In the genomic region with DNA sequence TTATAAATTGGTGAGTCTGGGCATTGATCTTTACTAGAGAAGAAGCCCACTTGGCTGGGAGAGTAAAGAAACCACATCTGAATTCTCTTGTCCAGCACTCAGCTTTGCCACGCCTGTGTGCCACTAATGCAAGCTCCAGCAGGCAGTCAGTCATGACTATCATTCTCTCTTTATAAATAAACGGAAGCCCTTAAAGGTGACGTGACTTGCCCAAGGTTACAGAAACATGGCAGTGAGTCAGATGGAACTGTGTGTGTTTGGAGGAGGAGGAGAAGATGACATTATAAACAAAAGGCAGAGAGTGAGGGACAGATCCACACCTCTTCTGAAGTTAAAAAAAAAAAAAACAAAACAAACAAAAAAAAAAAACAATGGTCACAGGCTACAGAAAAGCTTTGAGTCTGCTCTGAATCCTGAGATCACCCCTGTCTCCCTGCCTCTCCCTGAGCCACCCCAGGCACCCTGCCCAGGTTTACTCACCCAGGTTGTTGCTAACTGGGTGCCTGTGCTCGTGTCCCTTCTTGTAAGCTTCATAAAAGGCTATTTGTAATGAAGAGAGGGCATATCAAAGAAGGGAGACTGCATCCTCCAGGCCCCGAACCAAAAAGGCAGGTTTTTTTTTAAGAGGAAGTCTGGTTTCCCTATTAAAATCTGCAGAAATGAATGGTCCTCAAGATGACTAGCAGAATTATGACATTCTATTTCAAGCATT, we compare ENCODE assay signal across 9 cellular contexts.
DNase-seq lines count a peak whose midpoint lies in the region; ATAC-seq and TF ChIP-seq lines count a peak whose summit lies in the region.
"Had no signal": no experiment of that assay in that cellular context is flagged by ENCODE, and none has a peak within 500 bp of the region (broad histone marks: within the 10 kb centered on the region; RNA-seq: fewer than 3 reads in every experiment).

No MANE protein-coding gene starts in this region.

- H4K20me1 ChIP-seq in GM23248 (ENCODE audit: insufficient read depth) = no peaks in the 10 kb centered on the region

- no peak overlapping the region for H3K4me3 ChIP-seq in GM23248
- no peak overlapping the region for H3K4me3 ChIP-seq in SJSA1
- no peak overlapping the region for H3K4me3 ChIP-seq in skeletal muscle tissue (ENCODE audit: low read length in 3 of 3)
- H3K4me3 ChIP-seq in WERI-Rb-1 (ENCODE audit: low read depth, low read length) = no peak overlapping the region
- H3K4me3 ChIP-seq: HAP-1 had no signal

- H3K27me3 ChIP-seq in GM23248 (replicated peaks; ENCODE audit: insufficient read depth) (no peaks in the 10 kb centered on the region), SJSA1 (replicated peaks) (no peaks in the 10 kb centered on the region), skeletal muscle tissue (ENCODE audit: control insufficient read depth in 3 of 3, insufficient read depth in 3 of 3, low read length in 3 of 3) (no peaks in the 10 kb centered on the region), WERI-Rb-1 (ENCODE audit: insufficient read depth, low read depth, severe bottlenecking) (no peaks in the 10 kb centered on the region)

- no peak for ATAC-seq in HG02759 (IDR thresholded peaks at IDR 0.05; ENCODE audit: unreplicated experiment)

- peak overlapping the region; percentile 15 for H3K4me2 ChIP-seq in GM23248 (ENCODE audit: unreplicated experiment)

- no peaks in the 10 kb centered on the region for H3K9me2 ChIP-seq in GM23248 (ENCODE audit: insufficient read depth)

- H3F3A ChIP-seq in GM23248 (ENCODE audit: insufficient read depth) = peaks cover 46% of the 10 kb centered on the region

- H3K36me3 ChIP-seq in GM23248 (ENCODE audit: low read depth) = no peaks in the 10 kb centered on the region
- H3K36me3 ChIP-seq in SJSA1 = no peaks in the 10 kb centered on the region
- H3K36me3 ChIP-seq in skeletal muscle tissue (ENCODE audit: control insufficient read depth in 3 of 3, insufficient read depth in 3 of 3, low read length in 3 of 3) = no peaks in the 10 kb centered on the region
- H3K36me3 ChIP-seq in WERI-Rb-1 = no peaks in the 10 kb centered on the region
- H3K36me3 ChIP-seq: HAP-1 had no signal

- peak; percentile 86 for DNase-seq in GM23248
- DNase-seq in SJSA1 (ENCODE audit: low read depth in 1 of 2, low spot score in 2 of 2) = peak; percentile 84 to 91
- peak; percentile 86 for DNase-seq in glomerular visceral epithelial cell (ENCODE audit: extremely low spot score)
- no peak for DNase-seq in NCI-H1105 (lab: John Stamatoyannopoulos, UW)
- DNase-seq in GM13977 (ENCODE audit: low spot score) = no peak
- DNase-seq in WERI-Rb-1 = no peak

- H3K79me2 ChIP-seq in GM23248 (ENCODE audit: insufficient read depth) = no peaks in the 10 kb centered on the region

- TF ChIP-seq CTCF in GM13977 (IDR thresholded peaks at IDR 0.05; ENCODE audit: extremely low read depth, insufficient read depth, missing control alignments) = no peak
- TF ChIP-seq CTCF in WERI-Rb-1 (IDR thresholded peaks at IDR 0.05; ENCODE audit: low read depth, low read length) = no peak

- H3K9ac ChIP-seq in GM23248 (peak overlapping the region; percentile 29; the same call in 1 of the 2 replicates), skeletal muscle tissue (ENCODE audit: low read depth in 1 of 3, low read length in 3 of 3) (no peak overlapping the region)

- in situ Hi-C loops in GM23248 (cut with MboI) (no loop called here), GM13977 (cut with MboI; ENCODE audit: low pct_unique_long_range_greater_than_20kb, low sequenced_read_pairs, unreplicated experiment) (no loop called here)

- H2AFZ ChIP-seq in GM23248 = no peak overlapping the region

- peaks cover 56% of the 10 kb centered on the region for H3K4me1 ChIP-seq in GM23248 (ENCODE audit: insufficient read depth)
- H3K4me1 ChIP-seq in SJSA1 (replicated peaks) = peaks cover 54% of the 10 kb centered on the region
- H3K4me1 ChIP-seq in skeletal muscle tissue (ENCODE audit: control insufficient read depth in 3 of 3, insufficient read depth in 3 of 3, low read length in 3 of 3) = peaks cover 16 to 36% (median 29%) of the 10 kb centered on the region in 3 donors

- peak overlapping the region; percentile 47 for H3K27ac ChIP-seq in GM23248
- peak overlapping the region; percentile 58 for H3K27ac ChIP-seq in SJSA1
- peak overlapping the region; percentile 73 for H3K27ac ChIP-seq in skeletal muscle tissue (ENCODE audit: low read depth, low read length)
- H3K27ac ChIP-seq in WERI-Rb-1 = no peak overlapping the region

- WGBS in GM23248 (ENCODE audit: low coverage in 1 of 2, low lambda C conversion rate in 2 of 2, missing lambda C conversion rate in 2 of 2), 2 experiments = 33 to 42% methylated on average over 5 of the region's 5 CpGs

- H3K9me3 ChIP-seq in GM23248 (ENCODE audit: low read depth) (no peaks in the 10 kb centered on the region), SJSA1 (replicated peaks) (no peaks in the 10 kb centered on the region), skeletal muscle tissue (ENCODE audit: control insufficient read depth in 3 of 3, low read length in 3 of 3) (no peaks in the 10 kb centered on the region), WERI-Rb-1 (ENCODE audit: severe bottlenecking) (no peaks in the 10 kb centered on the region)
- H3K9me3 ChIP-seq: HAP-1 had no signal

Comparison
In these comparisons a context has a peak if more than half of its experiments do, and no peak if none do; other contexts are left out.
1. DNase-seq: peak in GM23248 (single experiment), SJSA1 (2 of 2) and glomerular visceral epithelial cell (single experiment); none in NCI-H1105 (single experiment), GM13977 (single experiment) and WERI-Rb-1 (single experiment).